Comparison of ENCODE assay signal across 8 cellular contexts in the genomic region with DNA sequence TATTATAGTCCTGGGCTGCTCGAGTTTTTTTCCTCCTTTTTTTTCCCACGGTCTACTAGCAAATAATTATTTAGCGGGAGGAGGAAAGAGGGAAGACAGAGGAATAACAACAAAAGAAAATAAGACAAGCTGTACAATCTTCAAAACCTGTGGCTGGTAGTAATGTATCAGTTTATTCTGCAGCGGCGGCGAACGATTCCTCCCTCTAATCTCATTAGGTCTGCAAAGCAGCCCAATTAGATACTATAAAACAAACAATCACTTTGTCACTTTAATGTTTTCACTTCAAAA. TPM values are rescaled to one million over a fixed set of nuclear protein-coding genes. Genes with fewer than 3 reads are reported as not detected.
DNase-seq lines count a peak whose midpoint lies in the region; ATAC-seq lines count a peak whose summit lies in the region.

No MANE protein-coding gene starts in this region.

- H3K9me3 Mint-ChIP-seq in T-helper 2 cell treated with Interferon-gamma antibody and Interleukin-4, amounts not matched to agents 5 μg/mL and 100 μg/mL, for 36 hours: no peaks in the 10 kb centered on the region
- H3K9me3 Mint-ChIP-seq in activated T-helper 1 cell treated with anti-CD3 and anti-CD28 coated beads, Interleukin-12 subunit alpha, Interleukin-12 subunit beta, Interleukin-2, Interleukin-4 antibody, amounts not matched to agents 30 ng/mL and 10 ng/mL and 1 ng/mL, durations not matched to agents 14 hours and 24 hours and 36 hours: no peaks in the 10 kb centered on the region

- no peaks in the 10 kb centered on the region for H3K9me3 ChIP-seq in iPS-20b (ENCODE audit: insufficient read depth, low read depth, low read length)

- peak overlapping the region; percentile 100 for H3K27ac Mint-ChIP-seq in T-helper 2 cell treated with Interferon-gamma antibody and Interleukin-4, amounts not matched to agents 5 μg/mL and 100 μg/mL, for 36 hours
- H3K27ac Mint-ChIP-seq in activated T-helper 1 cell treated with anti-CD3 and anti-CD28 coated beads, Interleukin-12 subunit alpha, Interleukin-12 subunit beta, Interleukin-2, Interleukin-4 antibody, amounts not matched to agents 30 ng/mL and 10 ng/mL and 1 ng/mL, durations not matched to agents 14 hours and 24 hours and 36 hours: peak overlapping the region; percentile 99

- peaks cover 44% of the 10 kb centered on the region for H3K4me1 Mint-ChIP-seq in T-helper 2 cell treated with Interferon-gamma antibody and Interleukin-4, amounts not matched to agents 5 μg/mL and 100 μg/mL, for 36 hours (ENCODE audit: low read depth)
- peaks cover 57% of the 10 kb centered on the region for H3K4me1 Mint-ChIP-seq in activated T-helper 1 cell treated with anti-CD3 and anti-CD28 coated beads, Interleukin-12 subunit alpha, Interleukin-12 subunit beta, Interleukin-2, Interleukin-4 antibody, amounts not matched to agents 30 ng/mL and 10 ng/mL and 1 ng/mL, durations not matched to agents 14 hours and 24 hours and 36 hours (ENCODE audit: low read depth)

- peak overlapping the region; percentile 79; the same call in 1 of the 2 replicates for H3K9ac ChIP-seq in iPS-20b (ENCODE audit: low read depth, low read length)

- H3K4me3 ChIP-seq in iPS-20b (ENCODE audit: low read length): peak overlapping the region; percentile 94

- H3K27me3 Mint-ChIP-seq in T-helper 2 cell treated with Interferon-gamma antibody and Interleukin-4, amounts not matched to agents 5 μg/mL and 100 μg/mL, for 36 hours (ENCODE audit: low read depth): peaks cover 35% of the 10 kb centered on the region
- peaks cover 23% of the 10 kb centered on the region for H3K27me3 Mint-ChIP-seq in activated T-helper 1 cell treated with anti-CD3 and anti-CD28 coated beads, Interleukin-12 subunit alpha, Interleukin-12 subunit beta, Interleukin-2, Interleukin-4 antibody, amounts not matched to agents 30 ng/mL and 10 ng/mL and 1 ng/mL, durations not matched to agents 14 hours and 24 hours and 36 hours (ENCODE audit: insufficient read depth)

- peaks cover 21% of the 10 kb centered on the region for H3K4me1 ChIP-seq in iPS-20b (ENCODE audit: insufficient read depth, low read length)

- DNase-seq in T-helper 2 cell treated with Interferon-gamma antibody and Interleukin-4, amounts not matched to agents 5 μg/mL and 100 μg/mL, for 36 hours (ENCODE audit: low spot score): no peak
- DNase-seq in T-helper 2 cell (no peak), substantia nigra (lab: John Stamatoyannopoulos, UW) (no peak), head of caudate nucleus (no peak)
- no peak for DNase-seq in activated T-helper 1 cell treated with anti-CD3 and anti-CD28 coated beads, Interleukin-12 subunit alpha, Interleukin-12 subunit beta, Interleukin-2, Interleukin-4 antibody, amounts not matched to agents 30 ng/mL and 10 ng/mL and 1 ng/mL, durations not matched to agents 14 hours and 24 hours and 36 hours (ENCODE audit: low spot score)
- no peak for DNase-seq in activated effector memory CD4-positive, alpha-beta T cell treated with Interleukin-2 at 50 U/mL for 16 hours

- H3K4me3 Mint-ChIP-seq in T-helper 2 cell treated with Interferon-gamma antibody and Interleukin-4, amounts not matched to agents 5 μg/mL and 100 μg/mL, for 36 hours: peak overlapping the region; percentile 98
- H3K4me3 Mint-ChIP-seq in activated T-helper 1 cell treated with anti-CD3 and anti-CD28 coated beads, Interleukin-12 subunit alpha, Interleukin-12 subunit beta, Interleukin-2, Interleukin-4 antibody, amounts not matched to agents 30 ng/mL and 10 ng/mL and 1 ng/mL, durations not matched to agents 14 hours and 24 hours and 36 hours: peak overlapping the region; percentile 98

- H3K36me3 Mint-ChIP-seq in T-helper 2 cell treated with Interferon-gamma antibody and Interleukin-4, amounts not matched to agents 5 μg/mL and 100 μg/mL, for 36 hours (ENCODE audit: low read depth): peaks cover 23% of the 10 kb centered on the region
- peaks cover 19% of the 10 kb centered on the region for H3K36me3 Mint-ChIP-seq in activated T-helper 1 cell treated with anti-CD3 and anti-CD28 coated beads, Interleukin-12 subunit alpha, Interleukin-12 subunit beta, Interleukin-2, Interleukin-4 antibody, amounts not matched to agents 30 ng/mL and 10 ng/mL and 1 ng/mL, durations not matched to agents 14 hours and 24 hours and 36 hours (ENCODE audit: low read depth)

- peaks cover 40% of the 10 kb centered on the region for H3K27me3 ChIP-seq in iPS-20b (ENCODE audit: insufficient read depth, low read length)

- peaks cover 12% of the 10 kb centered on the region for H3K36me3 ChIP-seq in iPS-20b (ENCODE audit: insufficient read depth, low read depth, low read length)

- intact Hi-C loops in activated T-helper 1 cell treated with anti-CD3 and anti-CD28 coated beads, Interleukin-12 subunit alpha, Interleukin-12 subunit beta, Interleukin-2, Interleukin-4 antibody, amounts not matched to agents 30 ng/mL and 10 ng/mL and 1 ng/mL, durations not matched to agents 14 hours and 24 hours and 36 hours (cut with micrococcal nuclease): loop anchor here (1.0 to 10.0 kb wide), 6 partner anchors 123 to 1303 kb away; partner anchors contain the start of gene KIF23
- intact Hi-C loops in head of caudate nucleus (cut with DNase I): loop anchor here (10.0 kb wide), 1 partner anchor 523 kb away; no protein-coding TSS in a partner anchor

- H3K27ac ChIP-seq in iPS-20b (ENCODE audit: low read length) (no peak overlapping the region), substantia nigra (ENCODE audit: low read depth, low read length, poor library complexity, severe bottlenecking) (peak overlapping the region; percentile 84)

- ATAC-seq in HG02884 (IDR thresholded peaks at IDR 0.05; ENCODE audit: unreplicated experiment): no peak

RNA-seq across cellular contexts. Expression of gene TLE3, which starts 0.4 kb away (rescaled TPM):
- 123 and 126 TPM in 2 replicates for total RNA-seq in activated T-helper 1 cell treated with anti-CD3 and anti-CD28 coated beads, Interleukin-12 subunit alpha, Interleukin-12 subunit beta, Interleukin-2, Interleukin-4 antibody, amounts not matched to agents 30 ng/mL and 10 ng/mL and 1 ng/mL, durations not matched to agents 14 hours and 24 hours and 36 hours
